ENCODE assay signal across 11 cellular contexts in the genomic region with DNA sequence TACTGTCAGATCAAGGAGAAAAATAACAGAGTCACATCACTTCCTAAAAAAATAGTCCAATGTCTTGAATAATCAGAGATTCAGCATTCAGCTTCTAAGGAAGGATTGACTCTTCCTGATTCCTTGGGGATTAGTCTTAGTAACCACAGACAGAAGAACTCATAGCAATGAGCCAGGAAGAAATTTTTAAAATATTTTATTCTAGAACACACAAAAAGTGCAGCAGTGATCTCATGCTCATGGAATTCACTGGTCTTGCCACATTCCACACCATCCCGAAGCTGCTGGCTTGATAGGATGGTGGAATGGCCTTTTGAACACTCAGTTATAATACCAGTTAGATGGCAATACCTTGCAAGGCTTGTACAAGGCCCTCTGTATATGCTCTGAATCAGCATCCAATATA. TPM values are rescaled to one million over a fixed set of nuclear protein-coding genes. Genes with fewer than 3 reads are reported as not detected.
A peak's percentile ranks its signal among the peaks of the same experiment; 100 is the strongest.
DNase-seq lines count a peak whose midpoint lies in the region; ATAC-seq and TF ChIP-seq lines count a peak whose summit lies in the region.
"Had no signal": no experiment of that assay in that cellular context is flagged by ENCODE, and none has a peak within 500 bp of the region (broad histone marks: within the 10 kb centered on the region; RNA-seq: fewer than 3 reads in every experiment).

No MANE protein-coding gene starts in this region.

- TF ChIP-seq CTCF in foreskin fibroblast (IDR thresholded peaks at IDR 0.05; ENCODE audit: low read depth, low read length) (no peak), psoas muscle (IDR thresholded peaks at IDR 0.05) (no peak), WERI-Rb-1 (IDR thresholded peaks at IDR 0.05; ENCODE audit: low read depth, low read length) (no peak)

- H3K27me3 ChIP-seq in SJSA1 (replicated peaks), result no peaks in the 10 kb centered on the region
- H3K27me3 ChIP-seq in psoas muscle (ENCODE audit: insufficient read depth in 3 of 3, low read length in 2 of 3), result no peaks in the 10 kb centered on the region
- H3K27me3 ChIP-seq in WERI-Rb-1 (ENCODE audit: insufficient read depth, low read depth, severe bottlenecking), result no peaks in the 10 kb centered on the region
- H3K27me3 ChIP-seq: testis had no signal

- DNase-seq in GM04503 (ENCODE audit: low read depth), result peak; percentile 97
- peak; percentile 89 to 97 for DNase-seq in SJSA1 (ENCODE audit: low read depth in 1 of 2, low spot score in 2 of 2)
- peak; percentile 92 to 95 for DNase-seq in foreskin fibroblast
- peak in 1 of 2 donors; percentile 21 for DNase-seq in psoas muscle
- no peak for DNase-seq in WERI-Rb-1
- no peak for DNase-seq in stimulated activated CD4-positive, alpha-beta T cell treated with anti-CD3 and anti-CD28 coated beads, Interleukin-2, amount 100 ng/mL, for 24 hours
- DNase-seq in stimulated activated CD4-positive, alpha-beta T cell treated with anti-CD3 and anti-CD28 coated beads, Interleukin-12 subunit alpha, Interleukin-12 subunit beta, amount 100 ng/mL, for 4 hours, result no peak
- DNase-seq: effector memory CD8-positive, alpha-beta T cell; NCI-H2029 treated with DMSO at 0.1 percent for 48 hours; testis had no signal

- no peak overlapping the region for H3K4me3 ChIP-seq in SJSA1
- no peak overlapping the region for H3K4me3 ChIP-seq in foreskin fibroblast (ENCODE audit: low read depth in 1 of 2, low read length in 2 of 2)
- no peak overlapping the region for H3K4me3 ChIP-seq in psoas muscle
- H3K4me3 ChIP-seq in WERI-Rb-1 (ENCODE audit: low read depth, low read length), result no peak overlapping the region
- H3K4me3 ChIP-seq: testis had no signal

- intact Hi-C loops in psoas muscle (cut with DNase I), result no loop called here

- ATAC-seq in psoas muscle (peak in 3 of 4 donors; percentile 32 to 71 (median 53)), HG02970 (IDR thresholded peaks at IDR 0.05; ENCODE audit: low FRiP score, unreplicated experiment) (no peak)
- ATAC-seq: effector memory CD8-positive, alpha-beta T cell had no signal

- peaks cover 27% of the 10 kb centered on the region for H3K4me1 ChIP-seq in SJSA1 (replicated peaks)
- H3K4me1 ChIP-seq in psoas muscle, result no peaks in the 10 kb centered on the region
- H3K4me1 ChIP-seq: testis had no signal

- WGBS in psoas muscle, 3 donors, result 16 to 22% (median 16%) methylated on average over 1 of the region's 1 CpG

- H3K9me3 ChIP-seq in SJSA1 (replicated peaks), result 0 out of 2 replicates have a peak, but pooled peaks cover 2% of the 10 kb centered on the region
- no peaks in the 10 kb centered on the region for H3K9me3 ChIP-seq in psoas muscle
- H3K9me3 ChIP-seq in WERI-Rb-1 (ENCODE audit: severe bottlenecking), result no peaks in the 10 kb centered on the region
- H3K9me3 ChIP-seq: testis had no signal

- H3K36me3 ChIP-seq in SJSA1 (no peaks in the 10 kb centered on the region), psoas muscle (ENCODE audit: insufficient read depth in 1 of 2, low read depth in 1 of 2) (no peaks in the 10 kb centered on the region), WERI-Rb-1 (no peaks in the 10 kb centered on the region)

- peak overlapping the region; percentile 99 for H3K27ac ChIP-seq in SJSA1
- H3K27ac ChIP-seq in psoas muscle, result no peak overlapping the region
- no peak overlapping the region for H3K27ac ChIP-seq in WERI-Rb-1
- H3K27ac ChIP-seq: testis had no signal

RNA-seq across cellular contexts. Expression of gene ABI3BP, which starts 43.0 kb away (rescaled TPM):
- 0.05 TPM in 1 of 2 replicates, not detected in the other for total RNA-seq in SJSA1 (2014; rRNA removed; shearing (Covaris generic))
- total RNA-seq in psoas muscle, result 10 to 100 TPM in 2 of 4 donors, 1 to 10 TPM in 2; 6.7 to 23.9 (median 10.4) TPM
- 1 to 10 TPM; 1.6 to 8.4 (median 2.6) TPM for polyA plus RNA-seq in psoas muscle

Comparison
In these comparisons a context has a peak if more than half of its experiments do, and no peak if none do; other contexts are left out.
1. DNase-seq: peak in GM04503 (single experiment), SJSA1 (2 of 2) and foreskin fibroblast (2 of 2); none in WERI-Rb-1 (single experiment), stimulated activated CD4-positive, alpha-beta T cell treated with anti-CD3 and anti-CD28 coated beads, Interleukin-2, amount 100 ng/mL, for 24 hours (0 of 2) and stimulated activated CD4-positive, alpha-beta T cell treated with anti-CD3 and anti-CD28 coated beads, Interleukin-12 subunit alpha, Interleukin-12 subunit beta, amount 100 ng/mL, for 4 hours (single experiment).